ENCODE assay signal across 8 cellular contexts in genomic region chr14:24146622-24146977, GRCh38. TPM values are rescaled to one million over a fixed set of nuclear protein-coding genes. Genes with fewer than 3 reads are reported as not detected.
DNase-seq lines count a peak whose midpoint lies in the region; ATAC-seq lines count a peak whose summit lies in the region.

No MANE protein-coding gene starts in this region.

- no peaks in the 10 kb centered on the region for H3K9me3 Mint-ChIP-seq in activated T-cell treated with anti-CD3 and anti-CD28 coated beads, Interleukin-2, amount 50 U/mL, for 4 hours

- H3K4me3 Mint-ChIP-seq in activated T-cell treated with anti-CD3 and anti-CD28 coated beads, Interleukin-2, amount 50 U/mL, for 4 hours: peak overlapping the region; percentile 98

- H3K4me3 ChIP-seq in Jurkat, Clone E6-1 (ENCODE audit: low read length): peak overlapping the region; percentile 97
- H3K4me3 ChIP-seq in muscle layer of colon (ENCODE audit: low read depth in 1 of 2, low read length in 2 of 2): peak overlapping the region; percentile 14 to 88

- H3K27me3 ChIP-seq in muscle layer of colon (ENCODE audit: control insufficient read depth in 1 of 2, insufficient read depth in 2 of 2, low read length in 2 of 2): no peaks in the 10 kb centered on the region

- peak overlapping the region; percentile 19 for H3K9ac ChIP-seq in muscle layer of colon (ENCODE audit: low read length)

- no peaks in the 10 kb centered on the region for H3K9me3 ChIP-seq in muscle layer of colon (ENCODE audit: low read length)

- peaks cover 62% of the 10 kb centered on the region for H3K4me1 Mint-ChIP-seq in activated T-cell treated with anti-CD3 and anti-CD28 coated beads, Interleukin-2, amount 50 U/mL, for 4 hours (ENCODE audit: low read depth)

- H3K36me3 Mint-ChIP-seq in activated T-cell treated with anti-CD3 and anti-CD28 coated beads, Interleukin-2, amount 50 U/mL, for 4 hours (ENCODE audit: insufficient read depth): peaks cover 42% of the 10 kb centered on the region

- H3K27ac ChIP-seq in muscle layer of colon (ENCODE audit: low read depth, low read length): peak overlapping the region; percentile 99

- peak; percentile 76 for DNase-seq in DMS153 treated with DMSO at 0.1 percent for 48 hours (lab: John Stamatoyannopoulos, UW; ENCODE audit: unreplicated experiment)
- DNase-seq in Jurkat, Clone E6-1 (ENCODE audit: low read depth, low spot score): peak; percentile 87
- DNase-seq in OCI-M2 (lab: John Stamatoyannopoulos, UW; ENCODE audit: unreplicated experiment): peak; percentile 87
- peak; percentile 72 for DNase-seq in activated T-cell treated with anti-CD3 and anti-CD28 coated beads, Interleukin-2, amount 50 U/mL, for 4 hours
- peak; percentile 68 to 70 for DNase-seq in stimulated activated CD8-positive, alpha-beta memory T cell treated with anti-CD3 and anti-CD28 coated beads, Interleukin-7, amount 100 ng/mL, for 1 hour (ENCODE audit: low read depth in 2 of 2)

- peaks cover 36% of the 10 kb centered on the region for H3K4me1 ChIP-seq in muscle layer of colon (ENCODE audit: insufficient read depth, low read length)

- peaks cover 38% of the 10 kb centered on the region for H3K36me3 ChIP-seq in muscle layer of colon (ENCODE audit: insufficient read depth, low read length)

- H3K27me3 Mint-ChIP-seq in activated T-cell treated with anti-CD3 and anti-CD28 coated beads, Interleukin-2, amount 50 U/mL, for 4 hours (ENCODE audit: low read depth): no peaks in the 10 kb centered on the region

- ATAC-seq in GM21723 (IDR thresholded peaks at IDR 0.05; ENCODE audit: unreplicated experiment) (peak; percentile 64), esophagus mucosa (peak; percentile 82)
- peak; percentile 67 to 73 for ATAC-seq in activated T-cell treated with anti-CD3 and anti-CD28 coated beads, Interleukin-2, amount 50 U/mL, for 4 hours

RNA-seq across cellular contexts. Expression of gene PSME2, which starts 0.2 kb away (rescaled TPM):
- 271 TPM for polyA plus RNA-seq in Jurkat, Clone E6-1 (2012; ENCODE audit: insufficient read depth, insufficient read length)
- 100 to 1,000 TPM; 433 to 479 (median 471) TPM for total RNA-seq in activated T-cell treated with anti-CD3 and anti-CD28 coated beads, Interleukin-2, amount 50 U/mL, for 4 hours
- total RNA-seq in esophagus mucosa: 116 TPM

RNA-seq across cellular contexts. Expression of gene RNF31, which starts 0.7 kb away (rescaled TPM):
- 57.2 TPM for polyA plus RNA-seq in Jurkat, Clone E6-1 (2012; ENCODE audit: insufficient read depth, insufficient read length)
- total RNA-seq in activated T-cell treated with anti-CD3 and anti-CD28 coated beads, Interleukin-2, amount 50 U/mL, for 4 hours: 100 to 1,000 TPM in 2 of 3 donors, 10 to 100 TPM in 1; 99.4 to 108 (median 106) TPM
- 39.7 TPM for total RNA-seq in esophagus mucosa

RNA-seq across cellular contexts. Expression of gene EMC9, which starts 5.2 kb away (rescaled TPM):
- polyA plus RNA-seq in Jurkat, Clone E6-1 (2012; ENCODE audit: insufficient read depth, insufficient read length): 54.8 TPM
- 10 to 100 TPM; 15.9 to 18.9 (median 17.4) TPM for total RNA-seq in activated T-cell treated with anti-CD3 and anti-CD28 coated beads, Interleukin-2, amount 50 U/mL, for 4 hours
- total RNA-seq in esophagus mucosa: 19.1 TPM

RNA-seq across cellular contexts. Expression of gene PSME1, which starts 10.6 kb away (rescaled TPM):
- polyA plus RNA-seq in Jurkat, Clone E6-1 (2012; ENCODE audit: insufficient read depth, insufficient read length): 321 TPM
- total RNA-seq in activated T-cell treated with anti-CD3 and anti-CD28 coated beads, Interleukin-2, amount 50 U/mL, for 4 hours: 100 to 1,000 TPM; 354 to 391 (median 378) TPM
- 123 TPM for total RNA-seq in esophagus mucosa

RNA-seq across cellular contexts. Expression of gene IRF9, which starts 14.5 kb away (rescaled TPM):
- polyA plus RNA-seq in Jurkat, Clone E6-1 (2012; ENCODE audit: insufficient read depth, insufficient read length): 21.2 TPM
- 100 to 1,000 TPM; 110 to 152 (median 121) TPM for total RNA-seq in activated T-cell treated with anti-CD3 and anti-CD28 coated beads, Interleukin-2, amount 50 U/mL, for 4 hours
- 44.2 TPM for total RNA-seq in esophagus mucosa

Comparison
In these comparisons a context has a peak if more than half of its experiments do, and no peak if none do; other contexts are left out.
1. Peak in every context shown above with its lines: DNase-seq, ATAC-seq, H3K4me3 ChIP-seq and H3K27ac ChIP-seq.